ENCODE assay signal across 1 cellular context in genomic region chr2:38922389-38922788, GRCh38.
A peak's percentile ranks its signal among the peaks of the same experiment; 100 is the strongest.
TF ChIP-seq lines count a peak whose summit lies in the region.

No MANE protein-coding gene starts in this region.

TF ChIP-seq in HepG2, 621 proteins besides CTCF, POLR2A, EP300 and RAD21 (continued from another document and continues in another):
- TF ChIP-seq GATA4 (IDR thresholded peaks at IDR 0.05; ENCODE audit: borderline replicate concordance, low read depth) (no peak), RNF219 (CRISPR knock-in tag; IDR thresholded peaks at IDR 0.05) (no peak), HHEX (CRISPR knock-in tag; IDR thresholded peaks at IDR 0.05) (0 out of 2 replicates have a peak, but pooled peaks have one; percentile 45), ZFP82 (CRISPR knock-in tag; IDR thresholded peaks at IDR 0.05; ENCODE audit: borderline replicate concordance) (no peak), ZGPAT (CRISPR knock-in tag; IDR thresholded peaks at IDR 0.05) (0 out of 2 replicates have a peak, but pooled peaks have one; percentile 51), GRHL1 (CRISPR knock-in tag; conservative IDR thresholded peaks at IDR 0.05) (no peak), SKI (IDR thresholded peaks at IDR 0.05; ENCODE audit: partially characterized antibody) (peak; percentile 91), HDAC1 (CRISPR knock-in tag; IDR thresholded peaks at IDR 0.05) (0 out of 2 replicates have a peak, but pooled peaks have one; percentile 30), MAZ (IDR thresholded peaks at IDR 0.05; ENCODE audit: borderline replicate concordance, low read depth, low read length) (no peak), MAZ (CRISPR knock-in tag; IDR thresholded peaks at IDR 0.05; ENCODE audit: low read depth) (peak; percentile 32; the same call in 1 of the 2 replicates), ZBTB40 (IDR thresholded peaks at IDR 0.05) (no peak), ZBTB40 (CRISPR knock-in tag; IDR thresholded peaks at IDR 0.05) (no peak; the same call in 1 of the 2 replicates), THRA (CRISPR knock-in tag; IDR thresholded peaks at IDR 0.05; ENCODE audit: borderline replicate concordance) (peak; percentile 48; the same call in 1 of the 2 replicates), TCF7 (IDR thresholded peaks at IDR 0.05; ENCODE audit: low read depth) (peak; percentile 60), NR3C1 (CRISPR knock-in tag; IDR thresholded peaks at IDR 0.05) (no peak), ZNF619 (CRISPR knock-in tag; IDR thresholded peaks at IDR 0.05) (no peak), ZFP36L1 (CRISPR knock-in tag; IDR thresholded peaks at IDR 0.05) (no peak), ARID3A (IDR thresholded peaks at IDR 0.05; ENCODE audit: low read depth, low read length) (peak; percentile 57; the same call in 1 of the 2 replicates), PAX8 (CRISPR knock-in tag; IDR thresholded peaks at IDR 0.05; ENCODE audit: borderline replicate concordance) (no peak), FOXA1 (IDR thresholded peaks at IDR 0.05) (no peak), FOXA1 (CRISPR knock-in tag; IDR thresholded peaks at IDR 0.05) (peak; percentile 56), ZNF878 (CRISPR knock-in tag; IDR thresholded peaks at IDR 0.05) (no peak), ZNF337 (CRISPR knock-in tag; IDR thresholded peaks at IDR 0.05; ENCODE audit: borderline replicate concordance, low read depth) (no peak), FOSL2 (CRISPR knock-in tag; IDR thresholded peaks at IDR 0.05) (peak; percentile 34; the same call in 1 of the 2 replicates), NCOR1 (IDR thresholded peaks at IDR 0.05; ENCODE audit: borderline replicate concordance, low read length) (0 out of 2 replicates have a peak, but pooled peaks have one; percentile 20), ZBTB42 (CRISPR knock-in tag; IDR thresholded peaks at IDR 0.05) (no peak), ZBTB20 (CRISPR knock-in tag; IDR thresholded peaks at IDR 0.05; ENCODE audit: borderline replicate concordance, low read depth) (peak; percentile 70; the same call in 1 of the 2 replicates), ZNF577 (CRISPR knock-in tag; IDR thresholded peaks at IDR 0.05; ENCODE audit: borderline replicate concordance, low read depth) (no peak), NCOA2 (CRISPR knock-in tag; IDR thresholded peaks at IDR 0.05) (peak; percentile 79), ZNF331 (CRISPR knock-in tag; IDR thresholded peaks at IDR 0.05) (0 out of 2 replicates have a peak, but pooled peaks have one; percentile 25), GATAD2A (CRISPR knock-in tag; IDR thresholded peaks at IDR 0.05) (peak; percentile 61), ONECUT2 (CRISPR knock-in tag; IDR thresholded peaks at IDR 0.05) (peak; percentile 25; the same call in 1 of the 2 replicates), RERE (CRISPR knock-in tag; IDR thresholded peaks at IDR 0.05; ENCODE audit: low read depth) (peak; percentile 45; the same call in 1 of the 2 replicates)
